ENCODE assay signal across 1 cellular context in genomic region chr1:156385534-156386031, GRCh38.
TF ChIP-seq lines count a peak whose summit lies in the region.

No MANE protein-coding gene starts in this region.

TF ChIP-seq in IMR-90, 13 proteins besides CTCF, POLR2A, EP300 and RAD21:
- TF ChIP-seq SMC3 (IDR thresholded peaks at IDR 0.05; ENCODE audit: low read depth, low read length), result peak; percentile 94
- TF ChIP-seq MAZ (IDR thresholded peaks at IDR 0.05; ENCODE audit: borderline replicate concordance, low read depth, low read length), result 0 out of 2 replicates have a peak, but pooled peaks have one; percentile 35
- no peak for TF ChIP-seq RFX5 (IDR thresholded peaks at IDR 0.05; ENCODE audit: low read depth, low read length)
TF ChIP-seq in IMR-90: peak in this region for 2.
